8 cellular contexts compared by ENCODE assay signal in genomic region chr5:10595678-10596309, GRCh38. TPM values are rescaled to one million over a fixed set of nuclear protein-coding genes. Genes with fewer than 3 reads are reported as not detected.
DNase-seq lines count a peak whose midpoint lies in the region; ATAC-seq and TF ChIP-seq lines count a peak whose summit lies in the region.

No MANE protein-coding gene starts in this region.

- no peaks in the 10 kb centered on the region for H3K9me2 ChIP-seq in Loucy (replicated peaks; ENCODE audit: low read depth, low read length)

- no peak overlapping the region for H3K4me3 ChIP-seq in Loucy (ENCODE audit: low read length, poor library complexity, severe bottlenecking)
- H3K4me3 ChIP-seq in right atrium auricular region = peak overlapping the region in 1 of 2 donors; percentile 15

- H3K27ac ChIP-seq in right atrium auricular region = peak overlapping the region; percentile 71 to 79

- peak; percentile 46 for DNase-seq in SIG-M5 treated with dmso at 0.1 percent for 504 hours (lab: John Stamatoyannopoulos, UW; ENCODE audit: unreplicated experiment)
- DNase-seq in SIG-M5 (lab: John Stamatoyannopoulos, UW) = no peak
- DNase-seq in activated naive CD4-positive, alpha-beta T cell treated with anti-CD3 and anti-CD28 coated beads, Interleukin-2, amount 50 U/mL, for 16 hours = peak; percentile 39
- DNase-seq in right atrium auricular region (ENCODE audit: low spot score) = peak; percentile 72
- DNase-seq in stimulated activated CD4-positive, alpha-beta T cell treated with anti-CD3 and anti-CD28 coated beads, Interleukin-4, amount 100 ng/mL, for 24 hours = peak; percentile 66
- no peak for DNase-seq in NOMO-1 treated with DMSO at 0.1 percent for 48 hours (lab: John Stamatoyannopoulos, UW; ENCODE audit: unreplicated experiment)

- no peaks in the 10 kb centered on the region for H3K9me3 ChIP-seq in Loucy (ENCODE audit: insufficient read depth, low read depth, low read length)
- peaks cover 0 to 6% of the 10 kb centered on the region in 2 donors for H3K9me3 ChIP-seq in right atrium auricular region

- TF ChIP-seq CTCF in Loucy (conservative IDR thresholded peaks at IDR 0.05; ENCODE audit: low read length) = no peak
- no peak for TF ChIP-seq CTCF in right atrium auricular region (IDR thresholded peaks at IDR 0.05)

- H3K4me1 ChIP-seq in Loucy (ENCODE audit: insufficient read depth, low read length, poor library complexity, severe bottlenecking) (peaks cover 21% of the 10 kb centered on the region), right atrium auricular region (peaks cover 0 to 22% of the 10 kb centered on the region in 2 donors)

- no peak for ATAC-seq in HG03521 (IDR thresholded peaks at IDR 0.05; ENCODE audit: unreplicated experiment)

- no peaks in the 10 kb centered on the region for H3F3A ChIP-seq in Loucy (ENCODE audit: low read depth)

- H3K27me3 ChIP-seq in Loucy (ENCODE audit: insufficient read depth, low read length, poor library complexity, severe bottlenecking) = no peaks in the 10 kb centered on the region
- H3K27me3 ChIP-seq in right atrium auricular region = no peaks in the 10 kb centered on the region

- no peaks in the 10 kb centered on the region for H4K20me1 ChIP-seq in Loucy (ENCODE audit: insufficient read depth, low read length, poor library complexity, severe bottlenecking)

- H2AFZ ChIP-seq in Loucy (ENCODE audit: low read length) = no peak overlapping the region

- H3K9ac ChIP-seq in Loucy (ENCODE audit: low read depth, low read length, poor library complexity, severe bottlenecking) = no peak overlapping the region

- H3K36me3 ChIP-seq in Loucy (ENCODE audit: insufficient read depth, low read length) (no peaks in the 10 kb centered on the region), right atrium auricular region (no peaks in the 10 kb centered on the region)

- H3K79me2 ChIP-seq in Loucy (ENCODE audit: insufficient read depth, low read length) = peaks cover 4% of the 10 kb centered on the region; the same call in 1 of the 2 replicates

- peak overlapping the region; percentile 14 for H3K4me2 ChIP-seq in Loucy (ENCODE audit: low read depth, low read length, poor library complexity, severe bottlenecking)

RNA-seq across cellular contexts. Expression of gene ANKRD33B, which starts 31.9 kb away (rescaled TPM):
- total RNA-seq in right atrium auricular region = 1 to 10 TPM; 1.2 to 4.7 TPM

Comparison
In these comparisons a context has a peak if more than half of its experiments do, and no peak if none do; other contexts are left out.
1. DNase-seq: peak in SIG-M5 treated with dmso at 0.1 percent for 504 hours (single experiment), activated naive CD4-positive, alpha-beta T cell treated with anti-CD3 and anti-CD28 coated beads, Interleukin-2, amount 50 U/mL, for 16 hours (single experiment), right atrium auricular region (single experiment) and stimulated activated CD4-positive, alpha-beta T cell treated with anti-CD3 and anti-CD28 coated beads, Interleukin-4, amount 100 ng/mL, for 24 hours (single experiment); none in SIG-M5 (single experiment) and NOMO-1 treated with DMSO at 0.1 percent for 48 hours (single experiment).